ENCODE assay signal across 29 cellular contexts in the genomic region with DNA sequence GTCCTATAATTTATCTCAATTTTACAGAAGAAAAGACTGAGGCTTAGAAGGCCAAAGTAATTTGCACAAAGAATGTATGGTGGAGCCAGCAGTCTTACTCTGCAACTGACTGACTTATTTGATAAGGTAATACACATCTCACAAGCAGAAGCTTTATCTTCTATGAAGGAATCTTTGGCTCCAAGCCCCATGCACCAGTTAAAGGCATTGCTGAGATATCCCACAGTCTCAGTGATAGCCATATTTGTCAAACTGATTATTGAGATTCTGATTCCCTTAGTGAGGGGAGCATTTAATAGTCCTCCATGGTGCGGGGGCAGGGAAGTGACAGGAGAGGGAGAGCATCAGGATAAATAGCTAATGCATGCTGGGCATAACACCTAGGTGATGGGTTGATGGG.
"Had no signal": no experiment of that assay in that cellular context is flagged by ENCODE, and none has a peak within 500 bp of the region (broad histone marks: within the 10 kb centered on the region; RNA-seq: fewer than 3 reads in every experiment).

No MANE protein-coding gene starts in this region.

- H3K27ac Mint-ChIP-seq: stimulated activated effector memory CD8-positive, alpha-beta T cell treated with anti-CD3 and anti-CD28 coated beads, Interleukin-12 subunit alpha, Interleukin-12 subunit beta, amount 100 ng/mL, for 72 hours; stimulated activated memory B cell treated with anti-CD40 and anti-IgM and Interleukin-4, amounts not matched to agents 10 μg/mL and 1 μg/mL and 100 μg/mL, for 72 hours; stimulated activated naive B cell treated with anti-CD40 and anti-IgM and Interleukin-4, amounts not matched to agents 10 μg/mL and 1 μg/mL and 100 μg/mL, for 72 hours; stimulated activated naive CD8-positive, alpha-beta T cell treated with anti-CD3 and anti-CD28 coated beads, Interleukin-15, amount 100 ng/mL, for 72 hours; stimulated activated naive CD8-positive, alpha-beta T cell treated with anti-CD3 and anti-CD28 coated beads, Interleukin-15, Interleukin-2, amounts not matched to agents 100 ng/mL and 50 ng/mL, for 24 hours; type B pancreatic cell had no signal

- H3K27me3 ChIP-seq: stomach, suprapubic skin, testis, thyroid gland, tibial artery, tibial nerve, transverse colon, upper lobe of left lung, upper lobe of right lung, uterus, vagina had no signal

- DNase-seq: stimulated activated CD4-positive, alpha-beta T cell treated with anti-CD3 and anti-CD28 coated beads, Interleukin-2, amount 100 ng/mL, for 48 hours; stimulated activated CD4-positive, alpha-beta T cell treated with anti-CD3 and anti-CD28 coated beads, Interleukin-4, amount 100 ng/mL, for 1 hour; stimulated activated CD4-positive, alpha-beta T cell treated with anti-CD3 and anti-CD28 coated beads, Interleukin-4, amount 100 ng/mL, for 24 hours; stimulated activated CD4-positive, alpha-beta T cell treated with anti-CD3 and anti-CD28 coated beads, Interleukin-4, amount 100 ng/mL, for 4 hours; stimulated activated CD8-positive, alpha-beta memory T cell treated with anti-CD3 and anti-CD28 coated beads, Interleukin-4, amount 100 ng/mL, for 48 hours; stimulated activated naive B cell treated with anti-CD40 and anti-IgM and Interleukin-4, amounts not matched to agents 10 μg/mL and 1 μg/mL and 100 μg/mL, for 72 hours; stimulated activated naive CD4-positive, alpha-beta T cell; stimulated activated naive CD4-positive, alpha-beta T cell treated with Interleukin-2 at 50 U/mL for 16 hours; stimulated activated naive CD8-positive, alpha-beta T cell treated with anti-CD3 and anti-CD28 coated beads, Interleukin-15, amount 100 ng/mL, for 72 hours; stimulated activated naive CD8-positive, alpha-beta T cell treated with anti-CD3 and anti-CD28 coated beads, Interleukin-15, Interleukin-2, amounts not matched to agents 100 U/mL and 50 U/mL, for 24 hours; stomach; substantia nigra; testis; thyroid gland; tibial artery; transverse colon; trophoblast cell; upper lobe of left lung; upper lobe of right lung; uterus had no signal

- H3K9me3 Mint-ChIP-seq: stimulated activated effector memory CD8-positive, alpha-beta T cell treated with anti-CD3 and anti-CD28 coated beads, Interleukin-12 subunit alpha, Interleukin-12 subunit beta, amount 100 ng/mL, for 72 hours; stimulated activated memory B cell treated with anti-CD40 and anti-IgM and Interleukin-4, amounts not matched to agents 10 μg/mL and 1 μg/mL and 100 μg/mL, for 72 hours; stimulated activated naive CD8-positive, alpha-beta T cell treated with anti-CD3 and anti-CD28 coated beads, Interleukin-15, Interleukin-2, amounts not matched to agents 100 ng/mL and 50 ng/mL, for 24 hours had no signal

- H3K9me3 ChIP-seq: stomach, suprapubic skin, testis, thoracic aorta, thyroid gland, tibial artery, tibial nerve, transverse colon, upper lobe of left lung, upper lobe of right lung, uterus, vagina had no signal

- FAIRE-seq: urothelium cell line had no signal

- H3K27ac ChIP-seq: stomach, suprapubic skin, testis, thoracic aorta, thyroid gland, tibial artery, tibial nerve, transverse colon, upper lobe of left lung, upper lobe of right lung, uterus, vagina had no signal

- H3K36me3 ChIP-seq: stomach, suprapubic skin, thoracic aorta, thyroid gland, tibial artery, tibial nerve, transverse colon, upper lobe of left lung, upper lobe of right lung, uterus, vagina had no signal

- H3K36me3 Mint-ChIP-seq: stimulated activated effector memory CD8-positive, alpha-beta T cell treated with anti-CD3 and anti-CD28 coated beads, Interleukin-12 subunit alpha, Interleukin-12 subunit beta, amount 100 ng/mL, for 72 hours; stimulated activated memory B cell treated with anti-CD40 and anti-IgM and Interleukin-4, amounts not matched to agents 10 μg/mL and 1 μg/mL and 100 μg/mL, for 72 hours; type B pancreatic cell had no signal

- H3K4me3 ChIP-seq: stomach, suprapubic skin, testis, thoracic aorta, thyroid gland, tibial artery, tibial nerve, transverse colon, upper lobe of left lung, upper lobe of right lung, uterus, vagina had no signal

- H3K4me3 Mint-ChIP-seq: stimulated activated effector memory CD8-positive, alpha-beta T cell treated with anti-CD3 and anti-CD28 coated beads, Interleukin-12 subunit alpha, Interleukin-12 subunit beta, amount 100 ng/mL, for 72 hours; stimulated activated memory B cell treated with anti-CD40 and anti-IgM and Interleukin-4, amounts not matched to agents 10 μg/mL and 1 μg/mL and 100 μg/mL, for 72 hours; stimulated activated naive B cell treated with anti-CD40 and anti-IgM and Interleukin-4, amounts not matched to agents 10 μg/mL and 1 μg/mL and 100 μg/mL, for 72 hours; stimulated activated naive CD8-positive, alpha-beta T cell treated with anti-CD3 and anti-CD28 coated beads, Interleukin-15, amount 100 ng/mL, for 72 hours; stimulated activated naive CD8-positive, alpha-beta T cell treated with anti-CD3 and anti-CD28 coated beads, Interleukin-15, Interleukin-2, amounts not matched to agents 100 ng/mL and 50 ng/mL, for 24 hours; type B pancreatic cell had no signal

- ATAC-seq: stimulated activated effector memory CD8-positive, alpha-beta T cell treated with anti-CD3 and anti-CD28 coated beads, Interleukin-12 subunit alpha, Interleukin-12 subunit beta, amount 100 ng/mL, for 72 hours; stimulated activated memory B cell treated with anti-CD40 and anti-IgM and Interleukin-4, amounts not matched to agents 10 μg/mL and 1 μg/mL and 100 μg/mL, for 72 hours; stimulated activated naive B cell treated with anti-CD40 and anti-IgM and Interleukin-4, amounts not matched to agents 10 μg/mL and 1 μg/mL and 100 μg/mL, for 72 hours; stimulated activated naive CD8-positive, alpha-beta T cell treated with anti-CD3 and anti-CD28 coated beads, Interleukin-15, amount 100 ng/mL, for 72 hours; stimulated activated naive CD8-positive, alpha-beta T cell treated with anti-CD3 and anti-CD28 coated beads, Interleukin-15, Interleukin-2, amounts not matched to agents 100 U/mL and 50 U/mL, for 24 hours; upper lobe of right lung had no signal

- H3K27me3 Mint-ChIP-seq: stimulated activated naive CD8-positive, alpha-beta T cell treated with anti-CD3 and anti-CD28 coated beads, Interleukin-15, amount 100 ng/mL, for 72 hours; stimulated activated naive CD8-positive, alpha-beta T cell treated with anti-CD3 and anti-CD28 coated beads, Interleukin-15, Interleukin-2, amounts not matched to agents 100 ng/mL and 50 ng/mL, for 24 hours; type B pancreatic cell had no signal

- H3K4me1 ChIP-seq: stomach, testis, thyroid gland, tibial artery, tibial nerve, transverse colon, upper lobe of left lung, upper lobe of right lung, uterus, vagina had no signal
